ENCODE assay signal across 9 cellular contexts in the genomic region with DNA sequence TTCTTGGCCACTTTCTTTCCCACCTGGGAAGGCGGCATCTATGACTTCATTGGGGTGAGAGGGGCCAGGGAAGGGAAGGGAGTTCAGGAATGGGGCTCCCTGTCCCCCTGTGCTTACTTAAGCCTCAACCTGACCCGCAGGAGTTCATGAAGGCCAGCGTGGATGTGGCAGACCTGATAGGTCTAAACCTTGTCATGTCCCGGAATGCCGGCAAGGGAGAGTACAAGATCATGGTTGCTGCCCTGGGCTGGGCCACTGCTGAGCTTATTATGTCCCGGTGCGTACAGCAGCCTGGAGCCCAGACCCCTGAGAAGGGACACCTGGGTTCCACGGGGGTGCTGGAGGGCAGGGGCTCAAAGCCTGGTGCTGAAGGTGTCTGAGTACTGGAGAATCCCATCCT. TPM values are rescaled to one million over a fixed set of nuclear protein-coding genes. Genes with fewer than 3 reads are reported as not detected.
DNase-seq lines count a peak whose midpoint lies in the region; ATAC-seq and TF ChIP-seq lines count a peak whose summit lies in the region.
"Had no signal": no experiment of that assay in that cellular context is flagged by ENCODE, and none has a peak within 500 bp of the region (broad histone marks: within the 10 kb centered on the region; RNA-seq: fewer than 3 reads in every experiment).

No MANE protein-coding gene starts in this region.

- WGBS in heart right ventricle, 2 donors = 87 to 91% methylated on average over 8 of the region's 8 CpGs

- peak overlapping the region; percentile 95 for H3K27ac Mint-ChIP-seq in activated naive CD8-positive, alpha-beta T cell treated with anti-CD3 and anti-CD28 coated beads, Interleukin-2, amount 50 U/mL, for 24 hours
- peak overlapping the region; percentile 73 for H3K27ac Mint-ChIP-seq in memory B cell

- intact Hi-C loops in heart right ventricle (cut with DNase I) (loop anchor here in 7 of 10 donors (5.0 to 10.0 kb wide), 6 partner anchors 66 to 388 kb away; a partner anchor contains a TSS), left ventricle myocardium superior (cut with micrococcal nuclease) (no loop called here), uterus (cut with DNase I; ENCODE audit: low total_unique reads) (loop anchor here (10.0 kb wide), 1 partner anchor 168 kb away; a partner anchor contains a TSS)

- H3K9me3 ChIP-seq in heart right ventricle = no peaks in the 10 kb centered on the region
- no peaks in the 10 kb centered on the region for H3K9me3 ChIP-seq in uterus

- no peak for TF ChIP-seq POLR2A in uterus (IDR thresholded peaks at IDR 0.05)

- H3K27me3 Mint-ChIP-seq in activated naive CD8-positive, alpha-beta T cell treated with anti-CD3 and anti-CD28 coated beads, Interleukin-2, amount 50 U/mL, for 24 hours = no peaks in the 10 kb centered on the region
- no peaks in the 10 kb centered on the region for H3K27me3 Mint-ChIP-seq in memory B cell

- H3K4me1 ChIP-seq in heart right ventricle (peaks cover 0 to 24% (median 21%) of the 10 kb centered on the region in 9 donors), uterus (peaks cover 0 to 15% of the 10 kb centered on the region in 2 donors)

- H3K27me3 ChIP-seq in heart right ventricle = no peaks in the 10 kb centered on the region
- no peaks in the 10 kb centered on the region for H3K27me3 ChIP-seq in uterus

- peaks cover 25% of the 10 kb centered on the region for H3K36me3 Mint-ChIP-seq in activated naive CD8-positive, alpha-beta T cell treated with anti-CD3 and anti-CD28 coated beads, Interleukin-2, amount 50 U/mL, for 24 hours (ENCODE audit: low read depth)
- H3K36me3 Mint-ChIP-seq in memory B cell = peaks cover 19% of the 10 kb centered on the region

- DNase-seq in heart right ventricle (no peak), left ventricle myocardium superior (no peak), memory B cell (ENCODE audit: low spot score in 2 of 2) (no peak), uterus (no peak), HT-29 (ENCODE audit: low spot score) (no peak), NCI-H128 (lab: John Stamatoyannopoulos, UW; ENCODE audit: unreplicated experiment) (no peak)
- DNase-seq in activated naive CD8-positive, alpha-beta T cell treated with anti-CD3 and anti-CD28 coated beads, Interleukin-2, amount 50 U/mL, for 24 hours = no peak
- DNase-seq: SHP77 treated with DMSO at 0.1 percent for 48 hours had no signal

- H3K27ac ChIP-seq in heart right ventricle = peak overlapping the region in 2 of 10 donors; percentile 91 to 94
- H3K27ac ChIP-seq in uterus = no peak overlapping the region

- no peaks in the 10 kb centered on the region for H3K9me3 Mint-ChIP-seq in activated naive CD8-positive, alpha-beta T cell treated with anti-CD3 and anti-CD28 coated beads, Interleukin-2, amount 50 U/mL, for 24 hours
- H3K9me3 Mint-ChIP-seq in memory B cell = no peaks in the 10 kb centered on the region

- no peak for TF ChIP-seq CTCF in heart right ventricle (IDR thresholded peaks at IDR 0.05)
- TF ChIP-seq CTCF in uterus (IDR thresholded peaks at IDR 0.05) = no peak

- ATAC-seq in heart right ventricle (no peak), left ventricle myocardium superior (no peak), memory B cell (ENCODE audit: low read depth) (no peak), HG03025 (IDR thresholded peaks at IDR 0.05; ENCODE audit: low FRiP score, unreplicated experiment) (no peak)
- ATAC-seq in activated naive CD8-positive, alpha-beta T cell treated with anti-CD3 and anti-CD28 coated beads, Interleukin-2, amount 50 U/mL, for 24 hours = no peak

- H3K36me3 ChIP-seq in heart right ventricle (peaks cover 0 to 20% (median 0%) of the 10 kb centered on the region in 9 donors), uterus (no peaks in the 10 kb centered on the region)

- H3K4me3 ChIP-seq in heart right ventricle (peak overlapping the region in 9 of 10 donors; percentile 53 to 97 (median 87)), uterus (peak overlapping the region; percentile 66 to 77)

- H3K4me3 Mint-ChIP-seq in activated naive CD8-positive, alpha-beta T cell treated with anti-CD3 and anti-CD28 coated beads, Interleukin-2, amount 50 U/mL, for 24 hours = peak overlapping the region; percentile 96
- peak overlapping the region; percentile 89 for H3K4me3 Mint-ChIP-seq in memory B cell

- H3K4me1 Mint-ChIP-seq in activated naive CD8-positive, alpha-beta T cell treated with anti-CD3 and anti-CD28 coated beads, Interleukin-2, amount 50 U/mL, for 24 hours = peaks cover 40% of the 10 kb centered on the region
- H3K4me1 Mint-ChIP-seq in memory B cell = peaks cover 30% of the 10 kb centered on the region

RNA-seq across cellular contexts. Expression of a gene that starts 1.1 kb away (rescaled TPM):
- total RNA-seq in heart right ventricle (100 to 1,000 TPM in 3 of 10 donors, 10 to 100 TPM in 7; 62.8 to 103 (median 74.7) TPM), left ventricle myocardium superior (84.4 TPM), uterus (100 to 1,000 TPM in 1 of 4 donors, 10 to 100 TPM in 3; 34.6 to 111 (median 50.0) TPM)
- polyA plus RNA-seq in heart right ventricle = 100 to 1,000 TPM in 1 of 2 donors, 10 to 100 TPM in 1; 78.0 to 229 TPM
- total RNA-seq in HT-29 (2014; rRNA removed; shearing (Covaris generic)) = 184 and 206 TPM in 2 replicates

RNA-seq across cellular contexts. Expression of a gene that starts 13.3 kb away (rescaled TPM):
- total RNA-seq in heart right ventricle (not detected), left ventricle myocardium superior (not detected), uterus (not detected)
- not detected for polyA plus RNA-seq in heart right ventricle
- total RNA-seq in HT-29 (2014; rRNA removed; shearing (Covaris generic)) = not detected in 2 replicates

RNA-seq across cellular contexts. Expression of a gene that starts 16.9 kb away (rescaled TPM):
- not detected for total RNA-seq in heart right ventricle
- polyA plus RNA-seq in heart right ventricle = not detected
- total RNA-seq in left ventricle myocardium superior = not detected
- under 1 TPM in 1 of 4 donors, not detected in 3; 0.14 TPM for total RNA-seq in uterus
- 0.13 TPM in 1 of 2 replicates, not detected in the other for total RNA-seq in HT-29 (2014; rRNA removed; shearing (Covaris generic))

RNA-seq across cellular contexts. Expression of a gene that starts 18.4 kb away (rescaled TPM):
- total RNA-seq in heart right ventricle = not detected
- polyA plus RNA-seq in heart right ventricle = under 1 TPM in 1 of 2 donors, not detected in 1; 0.20 TPM
- total RNA-seq in left ventricle myocardium superior = not detected
- under 1 TPM in 1 of 4 donors, not detected in 3; 0.37 TPM for total RNA-seq in uterus
- not detected in 2 replicates for total RNA-seq in HT-29 (2014; rRNA removed; shearing (Covaris generic))

RNA-seq across cellular contexts. Expression of a gene that starts 33.1 kb away (rescaled TPM):
- total RNA-seq in heart right ventricle (10 to 100 TPM in 3 of 10 donors, 1 to 10 TPM in 7; 2.0 to 15.7 (median 7.6) TPM), left ventricle myocardium superior (16.1 TPM), uterus (10 to 100 TPM in 3 of 4 donors, 1 to 10 TPM in 1; 4.4 to 73.7 (median 39.5) TPM)
- 10 to 100 TPM in 1 of 2 donors, 1 to 10 TPM in 1; 7.8 to 32.2 TPM for polyA plus RNA-seq in heart right ventricle
- total RNA-seq in HT-29 (2014; rRNA removed; shearing (Covaris generic)) = 7.0 and 8.6 TPM in 2 replicates
